ENCODE assay signal across 1 cellular context in genomic region chr4:38891051-38891738, GRCh38.
TF ChIP-seq lines count a peak whose summit lies in the region.

No MANE protein-coding gene starts in this region.

TF ChIP-seq in IMR-90, 13 proteins besides CTCF, POLR2A, EP300 and RAD21:
- no peak for TF ChIP-seq USF2 (IDR thresholded peaks at IDR 0.05; ENCODE audit: low read depth, low read length)
- TF ChIP-seq BHLHE40 (IDR thresholded peaks at IDR 0.05; ENCODE audit: low read depth, low read length) = no peak
- no peak for TF ChIP-seq NFE2L2 (IDR thresholded peaks at IDR 0.05; ENCODE audit: low read depth, low read length)
- no peak for TF ChIP-seq ELK1 (IDR thresholded peaks at IDR 0.05; ENCODE audit: borderline replicate concordance, low read depth, low read length)
